Comparison of ENCODE assay signal across 8 cellular contexts in genomic region chr11:118924591-118925585, GRCh38. TPM values are rescaled to one million over a fixed set of nuclear protein-coding genes. Genes with fewer than 3 reads are reported as not detected.
DNase-seq lines count a peak whose midpoint lies in the region; ATAC-seq lines count a peak whose summit lies in the region.

No MANE protein-coding gene starts in this region.

- H3K9me3 Mint-ChIP-seq in memory B cell, result peaks cover 2% of the 10 kb centered on the region

- H3K36me3 Mint-ChIP-seq in T-helper 17 cell (ENCODE audit: low read depth) (peaks cover 11% of the 10 kb centered on the region), memory B cell (peaks cover 1% of the 10 kb centered on the region)

- H3K27ac Mint-ChIP-seq in T-helper 17 cell (peak overlapping the region; percentile 92), memory B cell (peak overlapping the region; percentile 67)

- H3K4me3 Mint-ChIP-seq in T-helper 17 cell (peak overlapping the region; percentile 79), memory B cell (peak overlapping the region; percentile 90)

- H3K9me3 ChIP-seq in BLaER1 treated with 17β-estradiol and CSF1 and Interleukin-3, amounts not matched to agents 10 nM and 100 nM (replicated peaks in 1 of 11), result no peaks in the 10 kb centered on the region
- H3K9me3 ChIP-seq in T-helper 17 cell (ENCODE audit: control insufficient read depth, low read length, poor library complexity, severe bottlenecking) (no peaks in the 10 kb centered on the region), thymus (ENCODE audit: control insufficient read depth) (no peaks in the 10 kb centered on the region)

- under 1% methylated on average over 45 of the region's 45 CpGs for WGBS in thymus

- ATAC-seq in T-helper 17 cell (no peak), memory B cell (ENCODE audit: low read depth) (no peak), GM18858 (IDR thresholded peaks at IDR 0.05; ENCODE audit: unreplicated experiment) (no peak), HG02885 (IDR thresholded peaks at IDR 0.05; ENCODE audit: poor library complexity, unreplicated experiment) (no peak)

- DNase-seq in GM19240 (ENCODE audit: insufficient read length, low spot score), result peak; percentile 92
- peak in 1 of 3 donors; percentile 38 for DNase-seq in T-helper 17 cell
- DNase-seq in dermis blood vessel endothelial cell, result peak; percentile 65
- peak; percentile 41 to 67 for DNase-seq in memory B cell (ENCODE audit: low spot score in 2 of 2)

- peaks cover 35 to 54% (median 47%) of the 10 kb centered on the region in 11 experiments; a peak in 20 of 22 replicates for H4K20me1 ChIP-seq in BLaER1 treated with 17β-estradiol and CSF1 and Interleukin-3, amounts not matched to agents 10 nM and 100 nM

- H3K27me3 Mint-ChIP-seq in T-helper 17 cell (no peaks in the 10 kb centered on the region), memory B cell (no peaks in the 10 kb centered on the region)

- 0 out of 22 replicates have a peak, but pooled peaks cover 0 to 8% (median 0%) of the 10 kb centered on the region in 11 experiments for H3K36me3 ChIP-seq in BLaER1 treated with 17β-estradiol and CSF1 and Interleukin-3, amounts not matched to agents 10 nM and 100 nM
- no peaks in the 10 kb centered on the region for H3K36me3 ChIP-seq in thymus (ENCODE audit: control insufficient read depth, insufficient read depth)

- peak overlapping the region; percentile 95 to 100 (median 99) for H3K4me2 ChIP-seq in BLaER1 treated with 17β-estradiol and CSF1 and Interleukin-3, amounts not matched to agents 10 nM and 100 nM

- H3K9ac ChIP-seq in BLaER1 treated with 17β-estradiol and CSF1 and Interleukin-3, amounts not matched to agents 10 nM and 100 nM, result peak overlapping the region; percentile 86 to 95 (median 91)

- H3K4me3 ChIP-seq in BLaER1 treated with 17β-estradiol and CSF1 and Interleukin-3, amounts not matched to agents 10 nM and 100 nM, result peak overlapping the region; percentile 88 to 100 (median 98)
- peak overlapping the region; percentile 90 for H3K4me3 ChIP-seq in thymus (ENCODE audit: low read length)

- no peaks in the 10 kb centered on the region for H3K27me3 ChIP-seq in BLaER1 treated with 17β-estradiol and CSF1 and Interleukin-3, amounts not matched to agents 10 nM and 100 nM
- no peaks in the 10 kb centered on the region for H3K27me3 ChIP-seq in thymus (ENCODE audit: control insufficient read depth, insufficient read depth)

- H3K27ac ChIP-seq in BLaER1 treated with 17β-estradiol and CSF1 and Interleukin-3, amounts not matched to agents 10 nM and 100 nM, result peak overlapping the region; percentile 68 to 96 (median 88)
- peak overlapping the region; percentile 88 for H3K27ac ChIP-seq in thymus (ENCODE audit: low read depth)

- H3K4me1 ChIP-seq in BLaER1 treated with 17β-estradiol and CSF1 and Interleukin-3, amounts not matched to agents 10 nM and 100 nM, result peaks cover 58 to 71% (median 65%) of the 10 kb centered on the region in 10 experiments
- H3K4me1 ChIP-seq in thymus (ENCODE audit: control insufficient read depth, insufficient read depth, low read length), result peaks cover 40% of the 10 kb centered on the region

- H3K4me1 Mint-ChIP-seq in T-helper 17 cell (peaks cover 52% of the 10 kb centered on the region), memory B cell (peaks cover 49% of the 10 kb centered on the region)

RNA-seq across cellular contexts. Expression of gene BCL9L, which starts 0.8 kb away (rescaled TPM):
- total RNA-seq in T-helper 17 cell (100 to 1,000 TPM; 186 to 204 TPM), dermis blood vessel endothelial cell (7.1 and 18.8 TPM in 2 replicates)
- 14.0 TPM for polyA plus RNA-seq in thymus

RNA-seq across cellular contexts. Expression of gene UPK2, which starts 31.2 kb away (rescaled TPM):
- total RNA-seq in T-helper 17 cell, result not detected
- total RNA-seq in dermis blood vessel endothelial cell, result not detected in 2 replicates
- 2.9 TPM for polyA plus RNA-seq in thymus

RNA-seq across cellular contexts. Expression of gene CXCR5, which starts 41.2 kb away (rescaled TPM):
- total RNA-seq in T-helper 17 cell (10 to 100 TPM; 11.1 to 15.0 TPM), dermis blood vessel endothelial cell (not detected in 2 replicates)
- polyA plus RNA-seq in thymus, result 1.3 TPM

RNA-seq across cellular contexts. Expression of gene FOXR1, which starts 46.7 kb away (rescaled TPM):
- not detected for total RNA-seq in T-helper 17 cell
- not detected in 2 replicates for total RNA-seq in dermis blood vessel endothelial cell
- not detected for polyA plus RNA-seq in thymus

Comparison
In these comparisons a context has a peak if more than half of its experiments do, and no peak if none do; other contexts are left out.
1. RNA of gene CXCR5, which starts 41.2 kb away (total RNA-seq): 11.1 to 15.0 TPM in T-helper 17 cell; not detected in dermis blood vessel endothelial cell; every median in the first group is over 10 times any median in the second.